In genomic region chr2:173747037-173747436, GRCh38 we compare ENCODE assay signal across 20 cellular contexts.
DNase-seq lines count a peak whose midpoint lies in the region; ATAC-seq and TF ChIP-seq lines count a peak whose summit lies in the region.
"Had no signal": no experiment of that assay in that cellular context is flagged by ENCODE, and none has a peak within 500 bp of the region (broad histone marks: within the 10 kb centered on the region; RNA-seq: fewer than 3 reads in every experiment).

No MANE protein-coding gene starts in this region.

- ATAC-seq in HG03342 (IDR thresholded peaks at IDR 0.05; ENCODE audit: unreplicated experiment), result no peak
- ATAC-seq: GM12878, Panc1 had no signal

- H3K27ac Mint-ChIP-seq in glutamatergic neuron (ENCODE audit: unreplicated experiment), result peak overlapping the region; percentile 92
- H3K27ac Mint-ChIP-seq: CD14-positive monocyte had no signal

- H3K4me1 Mint-ChIP-seq in glutamatergic neuron (ENCODE audit: low read depth, unreplicated experiment), result peaks cover 21% of the 10 kb centered on the region
- H3K4me1 Mint-ChIP-seq: CD14-positive monocyte had no signal

- DNase-seq in DMS 273 (lab: John Stamatoyannopoulos, UW; ENCODE audit: unreplicated experiment) (peak; percentile 60), DMS 273 treated with DMSO at 0.1 percent for 48 hours (lab: John Stamatoyannopoulos, UW) (no peak), SHP77 (lab: John Stamatoyannopoulos, UW) (peak; percentile 32 to 38), glutamatergic neuron (peak; percentile 80), AG08395 (ENCODE audit: low spot score) (no peak), glomerular visceral epithelial cell (ENCODE audit: extremely low spot score) (no peak), ACHN (no peak)
- DNase-seq: AML-193; DMS79 treated with DMSO at 0.1 percent for 48 hours; KG1; NCI-H1092; NCI-H1436 treated with DMSO at 0.1 percent for 48 hours; NCI-H2029 treated with DMSO at 0.1 percent for 48 hours; NCI-H446 treated with DMSO at 0.1 percent for 48 hours; NK-92 treated with Interleukin-12 subunit alpha and Interleukin-12 subunit beta, amount 100 ng/mL, for 24 hours; T-helper 1 cell had no signal

- peaks cover 10% of the 10 kb centered on the region for H3K27me3 Mint-ChIP-seq in glutamatergic neuron (ENCODE audit: unreplicated experiment)

- no peaks in the 10 kb centered on the region for H3K36me3 Mint-ChIP-seq in glutamatergic neuron (ENCODE audit: unreplicated experiment)
- H3K36me3 Mint-ChIP-seq: CD14-positive monocyte had no signal

- in situ Hi-C loops in ACHN (cut with HindIII; ENCODE audit: low pct_ligation_motif_present, low pct_unique_long_range_greater_than_20kb, low sequenced_read_pairs), result no loop called here

- TF ChIP-seq CTCF in glutamatergic neuron (IDR thresholded peaks at IDR 0.05; ENCODE audit: partially characterized antibody, unreplicated experiment), result no peak

- peaks cover 13% of the 10 kb centered on the region for H3K9me3 Mint-ChIP-seq in glutamatergic neuron (ENCODE audit: unreplicated experiment)
- H3K9me3 Mint-ChIP-seq: CD14-positive monocyte had no signal

- H3K4me3 Mint-ChIP-seq in glutamatergic neuron (ENCODE audit: unreplicated experiment), result peak overlapping the region; percentile 17
- H3K4me3 Mint-ChIP-seq: CD14-positive monocyte had no signal

Comparison
In these comparisons a context has a peak if more than half of its experiments do, and no peak if none do; other contexts are left out.
1. DNase-seq: peak in DMS 273 (single experiment), SHP77 (2 of 2) and glutamatergic neuron (single experiment); none in DMS 273 treated with DMSO at 0.1 percent for 48 hours (single experiment), AG08395 (single experiment), glomerular visceral epithelial cell (single experiment) and ACHN (single experiment).